In the genomic region with DNA sequence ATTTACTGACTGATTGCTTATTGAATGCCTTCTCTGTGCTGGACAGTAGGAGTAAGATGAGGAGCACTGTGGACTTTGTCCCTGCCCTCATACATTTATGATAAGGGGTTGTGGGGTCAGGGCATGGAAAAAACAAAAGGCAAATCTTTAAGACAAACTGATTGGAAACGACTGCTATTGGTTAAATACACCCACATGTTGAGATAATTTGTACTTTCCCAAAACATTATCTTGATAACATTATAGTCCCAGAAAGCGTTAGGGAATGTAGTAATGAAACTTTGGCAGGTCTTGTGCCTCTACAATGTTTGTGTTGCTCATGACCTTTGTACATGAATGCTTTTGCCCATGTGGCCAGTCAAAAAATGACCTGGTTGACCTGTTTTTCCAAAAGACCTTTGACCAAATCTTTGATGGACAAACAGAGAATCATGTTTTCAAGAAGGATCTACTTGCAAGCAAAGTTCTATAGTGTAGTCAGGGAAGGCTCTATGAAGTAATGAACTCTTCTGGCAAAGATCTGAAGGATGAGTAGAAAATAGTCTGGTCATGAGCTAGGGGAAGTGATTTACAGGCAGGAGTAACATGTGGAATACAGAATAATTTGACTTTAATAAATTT, we compare ENCODE assay signal across 3 cellular contexts.
TF ChIP-seq lines count a peak whose summit lies in the region.

No MANE protein-coding gene starts in this region.

TF ChIP-seq in HEK293, 187 proteins besides CTCF, POLR2A, EP300 and RAD21:
- peak; percentile 51; the same call in 1 of the 2 replicates for TF ChIP-seq ZNF600 (tag by site-specific recombination; IDR thresholded peaks at IDR 0.05)
- TF ChIP-seq ZNF843 (tag by site-specific recombination; IDR thresholded peaks at IDR 0.05): no peak
- TF ChIP-seq, protein P1, sequence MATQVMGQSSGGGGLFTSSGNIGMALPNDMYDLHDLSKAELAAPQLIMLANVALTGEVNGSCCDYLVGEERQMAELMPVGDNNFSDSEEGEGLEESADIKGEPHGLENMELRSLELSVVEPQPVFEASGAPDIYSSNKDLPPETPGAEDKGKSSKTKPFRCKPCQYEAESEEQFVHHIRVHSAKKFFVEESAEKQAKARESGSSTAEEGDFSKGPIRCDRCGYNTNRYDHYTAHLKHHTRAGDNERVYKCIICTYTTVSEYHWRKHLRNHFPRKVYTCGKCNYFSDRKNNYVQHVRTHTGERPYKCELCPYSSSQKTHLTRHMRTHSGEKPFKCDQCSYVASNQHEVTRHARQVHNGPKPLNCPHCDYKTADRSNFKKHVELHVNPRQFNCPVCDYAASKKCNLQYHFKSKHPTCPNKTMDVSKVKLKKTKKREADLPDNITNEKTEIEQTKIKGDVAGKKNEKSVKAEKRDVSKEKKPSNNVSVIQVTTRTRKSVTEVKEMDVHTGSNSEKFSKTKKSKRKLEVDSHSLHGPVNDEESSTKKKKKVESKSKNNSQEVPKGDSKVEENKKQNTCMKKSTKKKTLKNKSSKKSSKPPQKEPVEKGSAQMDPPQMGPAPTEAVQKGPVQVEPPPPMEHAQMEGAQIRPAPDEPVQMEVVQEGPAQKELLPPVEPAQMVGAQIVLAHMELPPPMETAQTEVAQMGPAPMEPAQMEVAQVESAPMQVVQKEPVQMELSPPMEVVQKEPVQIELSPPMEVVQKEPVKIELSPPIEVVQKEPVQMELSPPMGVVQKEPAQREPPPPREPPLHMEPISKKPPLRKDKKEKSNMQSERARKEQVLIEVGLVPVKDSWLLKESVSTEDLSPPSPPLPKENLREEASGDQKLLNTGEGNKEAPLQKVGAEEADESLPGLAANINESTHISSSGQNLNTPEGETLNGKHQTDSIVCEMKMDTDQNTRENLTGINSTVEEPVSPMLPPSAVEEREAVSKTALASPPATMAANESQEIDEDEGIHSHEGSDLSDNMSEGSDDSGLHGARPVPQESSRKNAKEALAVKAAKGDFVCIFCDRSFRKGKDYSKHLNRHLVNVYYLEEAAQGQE (tag by site-specific recombination; IDR thresholded peaks at IDR 0.05): 0 out of 2 replicates have a peak, but pooled peaks have one; percentile 16

TF ChIP-seq in liver, 16 proteins besides CTCF, POLR2A, EP300 and RAD21:
- TF ChIP-seq SP1 (IDR thresholded peaks at IDR 0.05) (peak; percentile 99), RXRA (IDR thresholded peaks at IDR 0.05) (peak; percentile 97 to 98), TAF1 (conservative IDR thresholded peaks at IDR 0.05) (peak; percentile 60), HNF4G (IDR thresholded peaks at IDR 0.05) (peak; percentile 78), NR2F2 (IDR thresholded peaks at IDR 0.05) (peak; percentile 90), YY1 (IDR thresholded peaks at IDR 0.05) (peak; percentile 76), JUND (IDR thresholded peaks at IDR 0.05) (peak; percentile 61 to 86), GABPA (IDR thresholded peaks at IDR 0.05 in 1 of 2, conservative IDR thresholded peaks at IDR 0.05 in 1 of 2) (no peak), EGR1 (IDR thresholded peaks at IDR 0.05; ENCODE audit: low read depth in 2 of 2) (peak; percentile 42 to 71), HNF4A (conservative IDR thresholded peaks at IDR 0.05) (peak; percentile 92 to 95), FOXA2 (IDR thresholded peaks at IDR 0.05) (peak; percentile 80), FOXA1 (IDR thresholded peaks at IDR 0.05) (no peak)
- TF ChIP-seq, protein P1 (IDR thresholded peaks at IDR 0.05): peak; percentile 62
- TF ChIP-seq, protein P2, sequence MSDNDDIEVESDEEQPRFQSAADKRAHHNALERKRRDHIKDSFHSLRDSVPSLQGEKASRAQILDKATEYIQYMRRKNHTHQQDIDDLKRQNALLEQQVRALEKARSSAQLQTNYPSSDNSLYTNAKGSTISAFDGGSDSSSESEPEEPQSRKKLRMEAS (IDR thresholded peaks at IDR 0.05): peak; percentile 32
- TF ChIP-seq, protein P3, sequence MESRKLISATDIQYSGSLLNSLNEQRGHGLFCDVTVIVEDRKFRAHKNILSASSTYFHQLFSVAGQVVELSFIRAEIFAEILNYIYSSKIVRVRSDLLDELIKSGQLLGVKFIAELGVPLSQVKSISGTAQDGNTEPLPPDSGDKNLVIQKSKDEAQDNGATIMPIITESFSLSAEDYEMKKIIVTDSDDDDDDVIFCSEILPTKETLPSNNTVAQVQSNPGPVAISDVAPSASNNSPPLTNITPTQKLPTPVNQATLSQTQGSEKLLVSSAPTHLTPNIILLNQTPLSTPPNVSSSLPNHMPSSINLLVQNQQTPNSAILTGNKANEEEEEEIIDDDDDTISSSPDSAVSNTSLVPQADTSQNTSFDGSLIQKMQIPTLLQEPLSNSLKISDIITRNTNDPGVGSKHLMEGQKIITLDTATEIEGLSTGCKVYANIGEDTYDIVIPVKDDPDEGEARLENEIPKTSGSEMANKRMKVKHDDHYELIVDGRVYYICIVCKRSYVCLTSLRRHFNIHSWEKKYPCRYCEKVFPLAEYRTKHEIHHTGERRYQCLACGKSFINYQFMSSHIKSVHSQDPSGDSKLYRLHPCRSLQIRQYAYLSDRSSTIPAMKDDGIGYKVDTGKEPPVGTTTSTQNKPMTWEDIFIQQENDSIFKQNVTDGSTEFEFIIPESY (IDR thresholded peaks at IDR 0.05): peak; percentile 85
- TF ChIP-seq, protein P4, sequence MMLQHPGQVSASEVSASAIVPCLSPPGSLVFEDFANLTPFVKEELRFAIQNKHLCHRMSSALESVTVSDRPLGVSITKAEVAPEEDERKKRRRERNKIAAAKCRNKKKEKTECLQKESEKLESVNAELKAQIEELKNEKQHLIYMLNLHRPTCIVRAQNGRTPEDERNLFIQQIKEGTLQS (IDR thresholded peaks at IDR 0.05): peak; percentile 64
TF ChIP-seq in liver: peak in this region for 14.

TF ChIP-seq in SK-N-SH treated with all-trans-retinoic acid at 6 μM for 48 hours, 23 proteins besides CTCF, POLR2A, EP300 and RAD21:
- TF ChIP-seq, protein P5, sequence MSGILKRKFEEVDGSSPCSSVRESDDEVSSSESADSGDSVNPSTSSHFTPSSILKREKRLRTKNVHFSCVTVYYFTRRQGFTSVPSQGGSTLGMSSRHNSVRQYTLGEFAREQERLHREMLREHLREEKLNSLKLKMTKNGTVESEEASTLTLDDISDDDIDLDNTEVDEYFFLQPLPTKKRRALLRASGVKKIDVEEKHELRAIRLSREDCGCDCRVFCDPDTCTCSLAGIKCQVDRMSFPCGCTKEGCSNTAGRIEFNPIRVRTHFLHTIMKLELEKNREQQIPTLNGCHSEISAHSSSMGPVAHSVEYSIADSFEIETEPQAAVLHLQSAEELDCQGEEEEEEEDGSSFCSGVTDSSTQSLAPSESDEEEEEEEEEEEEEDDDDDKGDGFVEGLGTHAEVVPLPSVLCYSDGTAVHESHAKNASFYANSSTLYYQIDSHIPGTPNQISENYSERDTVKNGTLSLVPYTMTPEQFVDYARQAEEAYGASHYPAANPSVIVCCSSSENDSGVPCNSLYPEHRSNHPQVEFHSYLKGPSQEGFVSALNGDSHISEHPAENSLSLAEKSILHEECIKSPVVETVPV (CRISPR knock-in tag; IDR thresholded peaks at IDR 0.05): no peak
- TF ChIP-seq SNAI2 (CRISPR knock-in tag; IDR thresholded peaks at IDR 0.05) (no peak), ZNF565 (CRISPR knock-in tag; conservative IDR thresholded peaks at IDR 0.05; ENCODE audit: low read depth) (no peak), ZNF70 (CRISPR knock-in tag; IDR thresholded peaks at IDR 0.05) (no peak), OSR1 (CRISPR knock-in tag; IDR thresholded peaks at IDR 0.05) (no peak), ARNTL (CRISPR knock-in tag; IDR thresholded peaks at IDR 0.05; ENCODE audit: borderline replicate concordance, low read depth) (no peak), ZNF8 (CRISPR knock-in tag; IDR thresholded peaks at IDR 0.05) (no peak), GLIS3 (CRISPR knock-in tag; IDR thresholded peaks at IDR 0.05) (no peak), ZFP30 (CRISPR knock-in tag; IDR thresholded peaks at IDR 0.05) (no peak), ESRRG (CRISPR knock-in tag; IDR thresholded peaks at IDR 0.05) (no peak), BACH2 (CRISPR knock-in tag; IDR thresholded peaks at IDR 0.05; ENCODE audit: borderline replicate concordance) (no peak), TCF4 (CRISPR knock-in tag; IDR thresholded peaks at IDR 0.05; ENCODE audit: borderline replicate concordance) (no peak)
- TF ChIP-seq, protein P6, sequence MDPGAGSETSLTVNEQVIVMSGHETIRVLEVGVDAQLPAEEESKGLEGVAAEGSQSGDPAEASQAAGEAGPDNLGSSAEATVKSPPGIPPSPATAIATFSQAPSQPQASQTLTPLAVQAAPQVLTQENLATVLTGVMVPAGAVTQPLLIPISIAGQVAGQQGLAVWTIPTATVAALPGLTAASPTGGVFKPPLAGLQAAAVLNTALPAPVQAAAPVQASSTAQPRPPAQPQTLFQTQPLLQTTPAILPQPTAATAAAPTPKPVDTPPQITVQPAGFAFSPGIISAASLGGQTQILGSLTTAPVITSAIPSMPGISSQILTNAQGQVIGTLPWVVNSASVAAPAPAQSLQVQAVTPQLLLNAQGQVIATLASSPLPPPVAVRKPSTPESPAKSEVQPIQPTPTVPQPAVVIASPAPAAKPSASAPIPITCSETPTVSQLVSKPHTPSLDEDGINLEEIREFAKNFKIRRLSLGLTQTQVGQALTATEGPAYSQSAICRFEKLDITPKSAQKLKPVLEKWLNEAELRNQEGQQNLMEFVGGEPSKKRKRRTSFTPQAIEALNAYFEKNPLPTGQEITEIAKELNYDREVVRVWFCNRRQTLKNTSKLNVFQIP (CRISPR knock-in tag; IDR thresholded peaks at IDR 0.05; ENCODE audit: borderline replicate concordance, low read depth): no peak
- TF ChIP-seq, protein P7, sequence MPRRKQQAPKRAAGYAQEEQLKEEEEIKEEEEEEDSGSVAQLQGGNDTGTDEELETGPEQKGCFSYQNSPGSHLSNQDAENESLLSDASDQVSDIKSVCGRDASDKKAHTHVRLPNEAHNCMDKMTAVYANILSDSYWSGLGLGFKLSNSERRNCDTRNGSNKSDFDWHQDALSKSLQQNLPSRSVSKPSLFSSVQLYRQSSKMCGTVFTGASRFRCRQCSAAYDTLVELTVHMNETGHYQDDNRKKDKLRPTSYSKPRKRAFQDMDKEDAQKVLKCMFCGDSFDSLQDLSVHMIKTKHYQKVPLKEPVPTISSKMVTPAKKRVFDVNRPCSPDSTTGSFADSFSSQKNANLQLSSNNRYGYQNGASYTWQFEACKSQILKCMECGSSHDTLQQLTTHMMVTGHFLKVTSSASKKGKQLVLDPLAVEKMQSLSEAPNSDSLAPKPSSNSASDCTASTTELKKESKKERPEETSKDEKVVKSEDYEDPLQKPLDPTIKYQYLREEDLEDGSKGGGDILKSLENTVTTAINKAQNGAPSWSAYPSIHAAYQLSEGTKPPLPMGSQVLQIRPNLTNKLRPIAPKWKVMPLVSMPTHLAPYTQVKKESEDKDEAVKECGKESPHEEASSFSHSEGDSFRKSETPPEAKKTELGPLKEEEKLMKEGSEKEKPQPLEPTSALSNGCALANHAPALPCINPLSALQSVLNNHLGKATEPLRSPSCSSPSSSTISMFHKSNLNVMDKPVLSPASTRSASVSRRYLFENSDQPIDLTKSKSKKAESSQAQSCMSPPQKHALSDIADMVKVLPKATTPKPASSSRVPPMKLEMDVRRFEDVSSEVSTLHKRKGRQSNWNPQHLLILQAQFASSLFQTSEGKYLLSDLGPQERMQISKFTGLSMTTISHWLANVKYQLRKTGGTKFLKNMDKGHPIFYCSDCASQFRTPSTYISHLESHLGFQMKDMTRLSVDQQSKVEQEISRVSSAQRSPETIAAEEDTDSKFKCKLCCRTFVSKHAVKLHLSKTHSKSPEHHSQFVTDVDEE (CRISPR knock-in tag; IDR thresholded peaks at IDR 0.05): no peak
- TF ChIP-seq, protein P8, sequence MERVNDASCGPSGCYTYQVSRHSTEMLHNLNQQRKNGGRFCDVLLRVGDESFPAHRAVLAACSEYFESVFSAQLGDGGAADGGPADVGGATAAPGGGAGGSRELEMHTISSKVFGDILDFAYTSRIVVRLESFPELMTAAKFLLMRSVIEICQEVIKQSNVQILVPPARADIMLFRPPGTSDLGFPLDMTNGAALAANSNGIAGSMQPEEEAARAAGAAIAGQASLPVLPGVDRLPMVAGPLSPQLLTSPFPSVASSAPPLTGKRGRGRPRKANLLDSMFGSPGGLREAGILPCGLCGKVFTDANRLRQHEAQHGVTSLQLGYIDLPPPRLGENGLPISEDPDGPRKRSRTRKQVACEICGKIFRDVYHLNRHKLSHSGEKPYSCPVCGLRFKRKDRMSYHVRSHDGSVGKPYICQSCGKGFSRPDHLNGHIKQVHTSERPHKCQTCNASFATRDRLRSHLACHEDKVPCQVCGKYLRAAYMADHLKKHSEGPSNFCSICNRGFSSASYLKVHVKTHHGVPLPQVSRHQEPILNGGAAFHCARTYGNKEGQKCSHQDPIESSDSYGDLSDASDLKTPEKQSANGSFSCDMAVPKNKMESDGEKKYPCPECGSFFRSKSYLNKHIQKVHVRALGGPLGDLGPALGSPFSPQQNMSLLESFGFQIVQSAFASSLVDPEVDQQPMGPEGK (CRISPR knock-in tag; IDR thresholded peaks at IDR 0.05; ENCODE audit: borderline replicate concordance): no peak
